In the genomic region with DNA sequence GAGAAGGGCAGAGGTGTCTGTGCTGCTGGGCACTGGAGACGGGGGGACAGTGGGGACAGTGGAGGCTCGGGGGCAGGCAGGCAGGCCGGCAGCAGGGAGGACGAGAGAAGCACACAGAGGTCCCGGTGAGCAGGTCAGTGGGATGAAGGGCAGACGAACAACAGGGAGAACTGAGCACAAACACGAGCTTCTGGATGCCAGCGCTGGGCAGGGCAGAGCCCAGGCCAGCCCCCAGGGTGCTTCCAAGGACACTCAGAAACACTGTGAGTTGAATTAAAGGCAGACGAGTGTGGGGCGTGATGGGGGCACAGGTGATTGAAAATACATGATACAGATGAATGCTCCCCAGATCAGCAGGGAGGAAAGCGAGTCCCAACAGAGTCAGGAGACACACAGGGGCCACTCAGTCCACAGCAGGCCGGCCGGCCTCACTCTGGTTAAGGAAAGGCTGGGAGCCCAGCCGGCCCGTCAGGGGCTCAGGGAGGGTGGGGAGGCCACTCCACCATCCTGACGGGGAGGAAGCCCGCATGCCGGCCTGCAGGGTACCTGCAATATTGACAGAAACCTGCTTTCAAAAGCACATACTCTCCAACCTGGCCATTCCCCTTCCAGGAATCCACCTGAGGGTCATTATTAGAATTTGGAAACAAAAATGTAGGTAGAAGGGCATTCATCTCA, we compare ENCODE assay signal across 20 cellular contexts. TPM values are rescaled to one million over a fixed set of nuclear protein-coding genes. Genes with fewer than 3 reads are reported as not detected.
DNase-seq lines count a peak whose midpoint lies in the region; ATAC-seq, FAIRE-seq and TF ChIP-seq lines count a peak whose summit lies in the region.
"Had no signal": no experiment of that assay in that cellular context is flagged by ENCODE, and none has a peak within 500 bp of the region (broad histone marks: within the 10 kb centered on the region; RNA-seq: fewer than 3 reads in every experiment).

No MANE protein-coding gene starts in this region.

- 0 out of 2 replicates have a peak, but pooled peaks cover 2% of the 10 kb centered on the region for H3F3A ChIP-seq in GM23338 (replicated peaks; ENCODE audit: low read depth)

- no peaks in the 10 kb centered on the region for H3K9me3 Mint-ChIP-seq in GM23338
- H3K9me3 Mint-ChIP-seq: activated CD4-positive, alpha-beta T cell treated with anti-CD3 and anti-CD28 coated beads, Interleukin-2, amount 10 ng/mL, durations not matched to agents 24 days and 14 days; naive thymus-derived CD4-positive, alpha-beta T cell had no signal

- no peak overlapping the region for H3K4me3 ChIP-seq in GM23338
- no peak overlapping the region for H3K4me3 ChIP-seq in pancreas
- H3K4me3 ChIP-seq: HAP-1 had no signal

- 88 to 91% methylated on average over 18 of the region's 18 CpGs for WGBS in pancreas, 2 donors

- H3K27ac Mint-ChIP-seq in GM23338 (peak overlapping the region; percentile 72; the same call in 1 of the 2 replicates), T-helper 17 cell (peak overlapping the region; percentile 24)
- H3K27ac Mint-ChIP-seq: activated CD4-positive, alpha-beta T cell treated with anti-CD3 and anti-CD28 coated beads, Interleukin-2, amount 10 ng/mL, durations not matched to agents 24 days and 14 days; naive thymus-derived CD4-positive, alpha-beta T cell had no signal

- H3K79me2 ChIP-seq in GM23338 (replicated peaks; ENCODE audit: insufficient read depth) = no peaks in the 10 kb centered on the region

- H3K27me3 Mint-ChIP-seq in GM23338 (ENCODE audit: insufficient read depth, low read depth, poor library complexity) (peaks cover 15% of the 10 kb centered on the region), T-helper 17 cell (no peaks in the 10 kb centered on the region)
- H3K27me3 Mint-ChIP-seq: activated CD4-positive, alpha-beta T cell treated with anti-CD3 and anti-CD28 coated beads, Interleukin-2, amount 10 ng/mL, durations not matched to agents 24 days and 14 days; naive thymus-derived CD4-positive, alpha-beta T cell had no signal

- H3K27ac ChIP-seq in GM23338 (ENCODE audit: low read depth) = no peak overlapping the region
- H3K27ac ChIP-seq in pancreas = no peak overlapping the region

- FAIRE-seq in pancreas (lab: Jason Lieb, UNC) = no peak
- FAIRE-seq: D721Med, endometrium, G401.6, GM12891 had no signal

- H3K36me3 Mint-ChIP-seq in GM23338 (ENCODE audit: low read depth) (peaks cover 30% of the 10 kb centered on the region), T-helper 17 cell (ENCODE audit: low read depth) (no peaks in the 10 kb centered on the region)

- H3K9me3 ChIP-seq in T-helper 17 cell (ENCODE audit: control insufficient read depth, low read length, poor library complexity, severe bottlenecking) = no peaks in the 10 kb centered on the region
- H3K9me3 ChIP-seq in pancreas = no peaks in the 10 kb centered on the region
- H3K9me3 ChIP-seq: HAP-1 had no signal

- 0 out of 2 replicates have a peak, but pooled peaks cover 3% of the 10 kb centered on the region for H4K20me1 ChIP-seq in GM23338 (replicated peaks; ENCODE audit: insufficient read depth)

- DNase-seq in GM23338 (ENCODE audit: low spot score) (no peak), T-helper 17 cell (no peak), islet precursor cell (peak; percentile 37), pancreas (peak in 4 of 6 donors; percentile 3 to 48 (median 24)), HEK293T (ENCODE audit: extremely low spot score) (no peak), NCI-H748 treated with DMSO at 0.1 percent for 48 hours (lab: John Stamatoyannopoulos, UW) (no peak), GM19238 (ENCODE audit: insufficient read length, low spot score) (no peak)
- DNase-seq: activated CD4-positive, alpha-beta T cell treated with anti-CD3 and anti-CD28 coated beads, Interleukin-2, amount 10 ng/mL, durations not matched to agents 24 days and 14 days; amniotic stem cell; cerebellar nuclear complex; hippocampal formation; NCI-H226; SHP77 treated with DMSO at 0.1 percent for 48 hours had no signal

- intact Hi-C loops in pancreas (cut with DNase I) = no loop called here

- H3K36me3 ChIP-seq in GM23338 (ENCODE audit: insufficient read depth) = no peaks in the 10 kb centered on the region
- H3K36me3 ChIP-seq in pancreas = peaks cover 0 to 4% (median 0%) of the 10 kb centered on the region in 3 donors

- TF ChIP-seq CTCF in GM23338 (conservative IDR thresholded peaks at IDR 0.05; ENCODE audit: low read depth in 2 of 2) (no peak), pancreas (IDR thresholded peaks at IDR 0.05) (no peak)

- 0 out of 3 replicates have a peak, but pooled peaks cover 2% of the 10 kb centered on the region for H3K4me1 Mint-ChIP-seq in GM23338
- H3K4me1 Mint-ChIP-seq in T-helper 17 cell = peaks cover 12% of the 10 kb centered on the region

- no peak overlapping the region for H3K4me3 Mint-ChIP-seq in GM23338
- H3K4me3 Mint-ChIP-seq in T-helper 17 cell = no peak overlapping the region
- H3K4me3 Mint-ChIP-seq: activated CD4-positive, alpha-beta T cell treated with anti-CD3 and anti-CD28 coated beads, Interleukin-2, amount 10 ng/mL, durations not matched to agents 24 days and 14 days; naive thymus-derived CD4-positive, alpha-beta T cell had no signal

- H3K27me3 ChIP-seq in GM23338 (ENCODE audit: insufficient read depth) (no peaks in the 10 kb centered on the region), pancreas (no peaks in the 10 kb centered on the region)

- H3K9me2 ChIP-seq in GM23338 (ENCODE audit: insufficient read depth) = no peaks in the 10 kb centered on the region

- CTCF ChIA-PET in HEK293T (lab: Yijun Ruan, JAX) = interaction anchor here (0.7 kb wide), 1 partner anchor 116 kb away, joined by 3 read pairs; no protein-coding TSS in a partner anchor

- no peak overlapping the region for H3K4me2 ChIP-seq in GM23338

- ATAC-seq in GM23338 (no peak), T-helper 17 cell (no peak), pancreas (no peak), HG03571 (IDR thresholded peaks at IDR 0.05; ENCODE audit: unreplicated experiment) (no peak)

- no peaks in the 10 kb centered on the region for H3K4me1 ChIP-seq in GM23338 (ENCODE audit: insufficient read depth)
- peaks cover 0 to 6% (median 5%) of the 10 kb centered on the region in 3 donors for H3K4me1 ChIP-seq in pancreas
- H3K4me1 ChIP-seq: HAP-1 had no signal

- POLR2A ChIA-PET in HEK293T (lab: Yijun Ruan, JAX) = no interaction called here

- no peak overlapping the region for H2AFZ ChIP-seq in GM23338

TF ChIP-seq in GM23338, 12 proteins besides CTCF, POLR2A, EP300 and RAD21:
- no peak for TF ChIP-seq NANOG (IDR thresholded peaks at IDR 0.05; ENCODE audit: borderline replicate concordance)

TF ChIP-seq in HEK293T, 16 proteins besides CTCF, POLR2A, EP300 and RAD21:
- TF ChIP-seq FOXM1 (IDR thresholded peaks at IDR 0.05; ENCODE audit: borderline replicate concordance) = no peak
- no peak for TF ChIP-seq BHLHE40 (IDR thresholded peaks at IDR 0.05; ENCODE audit: borderline replicate concordance)
- TF ChIP-seq TARDBP (IDR thresholded peaks at IDR 0.05) = no peak
- TF ChIP-seq ZNF384 (IDR thresholded peaks at IDR 0.05) = no peak
- no peak for TF ChIP-seq SUZ12 (IDR thresholded peaks at IDR 0.05)
- no peak for TF ChIP-seq FOXA1 (IDR thresholded peaks at IDR 0.05)
- TF ChIP-seq LEF1 (IDR thresholded peaks at IDR 0.05; ENCODE audit: borderline replicate concordance) = no peak
- no peak for TF ChIP-seq FOXK2 (IDR thresholded peaks at IDR 0.05)
- no peak for TF ChIP-seq NFRKB (IDR thresholded peaks at IDR 0.05)
- TF ChIP-seq L3MBTL2 (conservative IDR thresholded peaks at IDR 0.05) = no peak
- no peak for TF ChIP-seq CTBP1 (IDR thresholded peaks at IDR 0.05; ENCODE audit: borderline replicate concordance)
- no peak for TF ChIP-seq PKNOX1 (IDR thresholded peaks at IDR 0.05)
- no peak for TF ChIP-seq HDGF (IDR thresholded peaks at IDR 0.05; ENCODE audit: borderline replicate concordance)
- TF ChIP-seq ELF4 (IDR thresholded peaks at IDR 0.05) = no peak
TF ChIP-seq in HEK293T: peak in this region for 0.

RNA-seq across cellular contexts. Expression of gene SLC19A1, which starts 14.1 kb away (rescaled TPM):
- 25.9 and 33.0 TPM in 2 replicates for total RNA-seq in GM23338 (2014; rRNA removed; shearing (Covaris generic))
- polyA plus RNA-seq in GM23338 (2016; fragmentation: Nextera tagmentation; extraction: Ambion mirVana) = 31.2 and 37.4 TPM in 2 replicates
- total RNA-seq in T-helper 17 cell = 10 to 100 TPM; 10.8 to 13.7 TPM
- 1 to 10 TPM; 4.4 to 5.9 (median 4.9) TPM for total RNA-seq in pancreas
- 10 to 100 TPM in 1 of 2 donors, 1 to 10 TPM in 1; 9.8 to 11.2 TPM for polyA plus RNA-seq in pancreas

Comparison
In these comparisons a context has a peak if more than half of its experiments do, and no peak if none do; other contexts are left out.
1. DNase-seq: peak in islet precursor cell (single experiment) and pancreas (4 of 6); none in GM23338 (single experiment), T-helper 17 cell (0 of 3), HEK293T (single experiment), NCI-H748 treated with DMSO at 0.1 percent for 48 hours (single experiment) and GM19238 (single experiment).